In the genomic region with DNA sequence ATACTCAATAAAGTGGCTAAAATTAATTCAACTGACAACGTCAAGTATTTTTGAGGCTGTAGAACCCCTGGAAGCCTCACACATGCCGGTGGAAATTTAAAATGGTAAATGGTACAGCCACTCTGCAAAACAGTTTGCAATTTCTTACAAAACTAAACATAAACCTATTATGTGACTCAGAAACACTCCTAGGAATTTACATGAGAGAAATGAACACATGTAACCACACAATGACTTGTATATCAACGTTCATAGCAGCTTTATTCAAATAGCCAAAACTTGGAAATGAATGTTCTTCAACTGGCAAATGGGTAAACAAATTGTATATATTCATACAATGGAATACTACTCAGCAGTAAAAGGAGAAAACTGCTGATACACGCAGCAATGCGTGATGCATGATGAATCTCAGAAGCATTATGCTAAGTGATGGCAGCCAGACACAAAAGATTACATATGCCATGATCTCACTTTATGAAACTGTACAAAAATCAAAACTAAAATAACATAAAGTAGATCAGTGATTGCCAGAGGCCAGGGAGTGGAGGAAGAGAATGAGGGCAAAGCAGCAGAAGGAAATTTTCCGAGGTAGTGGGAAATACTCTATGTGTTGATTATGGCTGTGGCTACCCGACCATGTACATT, we compare ENCODE assay signal across 25 cellular contexts.
"Had no signal": no experiment of that assay in that cellular context is flagged by ENCODE, and none has a peak within 500 bp of the region (broad histone marks: within the 10 kb centered on the region; RNA-seq: fewer than 3 reads in every experiment).

No MANE protein-coding gene starts in this region.

- H3K27ac ChIP-seq: breast epithelium, coronary artery, esophagus muscularis mucosa, gastroesophageal sphincter, neutrophil, right lobe of liver, transverse colon, uterus had no signal

- DNase-seq: activated B cell treated with CpG ODN at 0.5 μM for 24 hours; activated CD4-positive, alpha-beta T cell treated with anti-CD3 and anti-CD28 coated beads for 36 hours; activated CD4-positive, alpha-beta T cell treated with anti-CD3 and anti-CD28 coated beads, Interleukin-2, amount 50 U/mL, for 4 hours; activated effector memory CD4-positive, alpha-beta T cell treated with Interleukin-2 at 50 U/mL for 16 hours; activated T-cell treated with anti-CD3 and anti-CD28 coated beads, Interleukin-2, amount 50 U/mL, for 72 hours; aorta; head of caudate nucleus; left colon; right lobe of liver; stimulated activated CD4-positive, alpha-beta T cell treated with anti-CD3 and anti-CD28 coated beads, Interleukin-2, amount 100 ng/mL, for 48 hours; stimulated activated CD8-positive, alpha-beta memory T cell treated with anti-CD3 and anti-CD28 coated beads, Interleukin-4, amount 100 ng/mL, for 48 hours; stimulated activated naive B cell treated with anti-CD40 and anti-IgM and Interleukin-4, amounts not matched to agents 10 μg/mL and 1 μg/mL and 100 μg/mL, for 72 hours; T-helper 9 cell; transverse colon; uterus had no signal

- H3K27me3 Mint-ChIP-seq: activated CD4-positive, alpha-beta T cell treated with anti-CD3 and anti-CD28 coated beads for 36 hours had no signal

- ATAC-seq: activated CD4-positive, alpha-beta T cell treated with anti-CD3 and anti-CD28 coated beads for 36 hours; activated T-cell treated with anti-CD3 and anti-CD28 coated beads, Interleukin-2, amount 50 U/mL, for 72 hours; gastroesophageal sphincter; left colon; right lobe of liver; stimulated activated naive B cell treated with anti-CD40 and anti-IgM and Interleukin-4, amounts not matched to agents 10 μg/mL and 1 μg/mL and 100 μg/mL, for 72 hours had no signal

- H3K9me3 ChIP-seq: breast epithelium, esophagus muscularis mucosa, gastroesophageal sphincter, neutrophil, right lobe of liver, transverse colon, uterus had no signal

- H3K27ac Mint-ChIP-seq: activated B cell treated with CpG ODN at 0.5 μM for 24 hours; activated CD4-positive, alpha-beta T cell treated with anti-CD3 and anti-CD28 coated beads for 36 hours; activated naive CD4-positive, alpha-beta T cell treated with anti-CD3 and anti-CD28 coated beads, Interleukin-2, amount 50 U/mL, for 24 hours; activated T-cell treated with anti-CD3 and anti-CD28 coated beads, Interleukin-2, amount 50 U/mL, for 72 hours; memory B cell; stimulated activated naive B cell treated with anti-CD40 and anti-IgM and Interleukin-4, amounts not matched to agents 10 μg/mL and 1 μg/mL and 100 μg/mL, for 72 hours had no signal

- FAIRE-seq: keratinocyte had no signal

- H3K36me3 ChIP-seq: breast epithelium, esophagus muscularis mucosa, gastroesophageal sphincter, neutrophil, right lobe of liver, transverse colon, uterus had no signal

- H3K4me1 Mint-ChIP-seq: activated B cell treated with CpG ODN at 0.5 μM for 24 hours; activated CD4-positive, alpha-beta T cell treated with anti-CD3 and anti-CD28 coated beads for 36 hours; activated naive CD4-positive, alpha-beta T cell treated with anti-CD3 and anti-CD28 coated beads, Interleukin-2, amount 50 U/mL, for 24 hours; central memory CD8-positive, alpha-beta T cell; memory B cell; stimulated activated naive B cell treated with anti-CD40 and anti-IgM and Interleukin-4, amounts not matched to agents 10 μg/mL and 1 μg/mL and 100 μg/mL, for 72 hours had no signal

- H3K4me3 ChIP-seq: breast epithelium, coronary artery, esophagus muscularis mucosa, gastroesophageal sphincter, right lobe of liver, transverse colon, uterus had no signal

- H3K4me3 Mint-ChIP-seq: activated B cell treated with CpG ODN at 0.5 μM for 24 hours; activated CD4-positive, alpha-beta T cell treated with anti-CD3 and anti-CD28 coated beads for 36 hours; activated naive CD4-positive, alpha-beta T cell treated with anti-CD3 and anti-CD28 coated beads, Interleukin-2, amount 50 U/mL, for 24 hours; activated T-cell treated with anti-CD3 and anti-CD28 coated beads, Interleukin-2, amount 50 U/mL, for 72 hours; central memory CD8-positive, alpha-beta T cell; memory B cell; nephron; stimulated activated naive B cell treated with anti-CD40 and anti-IgM and Interleukin-4, amounts not matched to agents 10 μg/mL and 1 μg/mL and 100 μg/mL, for 72 hours had no signal

- H3K27me3 ChIP-seq: breast epithelium, esophagus muscularis mucosa, gastroesophageal sphincter, neutrophil, right lobe of liver, transverse colon, uterus had no signal

- H3K4me1 ChIP-seq: breast epithelium, gastroesophageal sphincter, right lobe of liver, transverse colon, uterus had no signal
